Comparison of ENCODE assay signal across 8 cellular contexts in genomic region chr17:60079401-60079861, GRCh38. TPM values are rescaled to one million over a fixed set of nuclear protein-coding genes. Genes with fewer than 3 reads are reported as not detected.
DNase-seq lines count a peak whose midpoint lies in the region; ATAC-seq lines count a peak whose summit lies in the region.

No MANE protein-coding gene starts in this region.

- DNase-seq in CD4-positive, CD25-positive, alpha-beta regulatory T cell = no peak
- peak; percentile 30 for DNase-seq in HuH-7 (ENCODE audit: low spot score)
- no peak for DNase-seq in activated naive CD8-positive, alpha-beta T cell treated with anti-CD3 and anti-CD28 coated beads for 36 hours
- DNase-seq in stimulated activated naive CD8-positive, alpha-beta T cell treated with anti-CD3 and anti-CD28 coated beads, Interleukin-15, amount 100 ng/mL, for 72 hours = no peak
- no peak for DNase-seq in NCI-H345 (lab: John Stamatoyannopoulos, UW)
- DNase-seq in NCI-H146 treated with DMSO at 0.1 percent for 48 hours (lab: John Stamatoyannopoulos, UW; ENCODE audit: unreplicated experiment) = no peak

- peaks cover 5% of the 10 kb centered on the region for H3K36me3 Mint-ChIP-seq in CD4-positive, CD25-positive, alpha-beta regulatory T cell
- peaks cover 7% of the 10 kb centered on the region for H3K36me3 Mint-ChIP-seq in activated naive CD8-positive, alpha-beta T cell treated with anti-CD3 and anti-CD28 coated beads for 36 hours

- peaks cover 15% of the 10 kb centered on the region for H3K4me1 ChIP-seq in CD4-positive, CD25-positive, alpha-beta regulatory T cell (ENCODE audit: control insufficient read depth, insufficient read depth, low read length, poor library complexity, severe bottlenecking)
- peaks cover 10% of the 10 kb centered on the region for H3K4me1 ChIP-seq in iPS-18a (ENCODE audit: control insufficient read depth, low read depth, low read length)

- peak overlapping the region in 2 of 3 donors; percentile 32 to 64 for H3K27ac Mint-ChIP-seq in CD4-positive, CD25-positive, alpha-beta regulatory T cell
- peak overlapping the region; percentile 46 for H3K27ac Mint-ChIP-seq in activated naive CD8-positive, alpha-beta T cell treated with anti-CD3 and anti-CD28 coated beads for 36 hours
- peak overlapping the region in 1 of 2 donors; percentile 21 for H3K27ac Mint-ChIP-seq in stimulated activated naive CD8-positive, alpha-beta T cell treated with anti-CD3 and anti-CD28 coated beads, Interleukin-15, amount 100 ng/mL, for 72 hours

- H3K9me3 Mint-ChIP-seq in CD4-positive, CD25-positive, alpha-beta regulatory T cell = no peaks in the 10 kb centered on the region
- H3K9me3 Mint-ChIP-seq in activated naive CD8-positive, alpha-beta T cell treated with anti-CD3 and anti-CD28 coated beads for 36 hours = no peaks in the 10 kb centered on the region
- H3K9me3 Mint-ChIP-seq in stimulated activated naive CD8-positive, alpha-beta T cell treated with anti-CD3 and anti-CD28 coated beads, Interleukin-15, amount 100 ng/mL, for 72 hours = no peaks in the 10 kb centered on the region

- H3K27ac ChIP-seq in CD4-positive, CD25-positive, alpha-beta regulatory T cell (ENCODE audit: insufficient read depth, low read length, poor library complexity, severe bottlenecking) = no peak overlapping the region
- no peak overlapping the region for H3K27ac ChIP-seq in iPS-18a (ENCODE audit: low read length)

- no peaks in the 10 kb centered on the region for H3K27me3 ChIP-seq in CD4-positive, CD25-positive, alpha-beta regulatory T cell (ENCODE audit: control insufficient read depth, insufficient read depth, low read length)
- peaks cover 3% of the 10 kb centered on the region for H3K27me3 ChIP-seq in iPS-18a (ENCODE audit: control insufficient read depth, insufficient read depth, low read length)

- no peak for ATAC-seq in CD4-positive, CD25-positive, alpha-beta regulatory T cell (ENCODE audit: low read depth in 2 of 2)
- ATAC-seq in stimulated activated naive CD8-positive, alpha-beta T cell treated with anti-CD3 and anti-CD28 coated beads, Interleukin-15, amount 100 ng/mL, for 72 hours = no peak
- no peak for ATAC-seq in HG03108 (IDR thresholded peaks at IDR 0.05; ENCODE audit: unreplicated experiment)

- peak overlapping the region; percentile 91 to 98 (median 95) for H3K4me3 Mint-ChIP-seq in CD4-positive, CD25-positive, alpha-beta regulatory T cell
- peak overlapping the region; percentile 96 for H3K4me3 Mint-ChIP-seq in activated naive CD8-positive, alpha-beta T cell treated with anti-CD3 and anti-CD28 coated beads for 36 hours
- H3K4me3 Mint-ChIP-seq in stimulated activated naive CD8-positive, alpha-beta T cell treated with anti-CD3 and anti-CD28 coated beads, Interleukin-15, amount 100 ng/mL, for 72 hours = peak overlapping the region; percentile 88 to 92

- peak overlapping the region; percentile 9 for H3K4me3 ChIP-seq in CD4-positive, CD25-positive, alpha-beta regulatory T cell (ENCODE audit: low read depth, low read length)
- peak overlapping the region; percentile 90 for H3K4me3 ChIP-seq in iPS-18a (ENCODE audit: low read length)

- H3K9ac ChIP-seq in iPS-18a (ENCODE audit: low read length) = no peak overlapping the region

- H3K4me1 Mint-ChIP-seq in CD4-positive, CD25-positive, alpha-beta regulatory T cell = peaks cover 11 to 29% (median 23%) of the 10 kb centered on the region in 4 donors
- H3K4me1 Mint-ChIP-seq in activated naive CD8-positive, alpha-beta T cell treated with anti-CD3 and anti-CD28 coated beads for 36 hours = peaks cover 19% of the 10 kb centered on the region
- H3K4me1 Mint-ChIP-seq in stimulated activated naive CD8-positive, alpha-beta T cell treated with anti-CD3 and anti-CD28 coated beads, Interleukin-15, amount 100 ng/mL, for 72 hours = peaks cover 33% of the 10 kb centered on the region

- H3K9me3 ChIP-seq in CD4-positive, CD25-positive, alpha-beta regulatory T cell (ENCODE audit: control insufficient read depth in 2 of 2, low read length in 2 of 2) = no peaks in the 10 kb centered on the region
- H3K9me3 ChIP-seq in iPS-18a (ENCODE audit: control insufficient read depth, low read depth, low read length) = no peaks in the 10 kb centered on the region

- peaks cover 14% of the 10 kb centered on the region for H3K36me3 ChIP-seq in CD4-positive, CD25-positive, alpha-beta regulatory T cell (ENCODE audit: control insufficient read depth, insufficient read depth, low read length)
- H3K36me3 ChIP-seq in iPS-18a (ENCODE audit: control insufficient read depth, low read depth, low read length) = peaks cover 16% of the 10 kb centered on the region

- H3K27me3 Mint-ChIP-seq in CD4-positive, CD25-positive, alpha-beta regulatory T cell = peaks cover 11% of the 10 kb centered on the region
- H3K27me3 Mint-ChIP-seq in activated naive CD8-positive, alpha-beta T cell treated with anti-CD3 and anti-CD28 coated beads for 36 hours = no peaks in the 10 kb centered on the region
- no peaks in the 10 kb centered on the region for H3K27me3 Mint-ChIP-seq in stimulated activated naive CD8-positive, alpha-beta T cell treated with anti-CD3 and anti-CD28 coated beads, Interleukin-15, amount 100 ng/mL, for 72 hours

RNA-seq across cellular contexts. Expression of gene HEATR6, which starts 0.7 kb away (rescaled TPM):
- 17.0 TPM for total RNA-seq in CD4-positive, CD25-positive, alpha-beta regulatory T cell
- polyA plus RNA-seq in CD4-positive, CD25-positive, alpha-beta regulatory T cell = 10 to 100 TPM in 2 of 4 donors, 1 to 10 TPM in 2; 7.8 to 12.3 (median 9.3) TPM
- total RNA-seq in activated naive CD8-positive, alpha-beta T cell treated with anti-CD3 and anti-CD28 coated beads for 36 hours = 10 to 100 TPM; 18.6 to 24.2 TPM
